ENCODE assay signal across 1 cellular context in the genomic region with DNA sequence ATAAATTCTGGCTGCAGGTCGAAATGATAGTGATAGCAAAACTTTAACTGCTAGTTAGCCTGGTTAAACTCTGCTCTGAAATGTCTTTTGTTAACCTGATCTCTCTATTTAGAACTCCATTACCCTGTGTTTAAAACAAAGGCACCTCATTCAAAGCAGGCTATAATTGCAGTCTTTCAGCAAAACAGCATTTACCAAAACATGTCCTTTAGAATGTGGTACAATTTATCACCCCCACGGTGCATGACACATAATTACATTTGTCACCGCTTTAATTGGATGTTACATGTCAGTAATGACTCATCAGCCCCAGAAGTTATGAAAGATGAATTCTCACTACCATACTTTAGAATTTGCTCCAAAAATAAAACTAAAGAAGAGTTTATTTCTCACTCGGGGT.
TF ChIP-seq lines count a peak whose summit lies in the region.

No MANE protein-coding gene starts in this region.

TF ChIP-seq in GM12878, 131 proteins besides CTCF, POLR2A, EP300 and RAD21 (continued from another document):
- TF ChIP-seq ZNF217 (IDR thresholded peaks at IDR 0.05) (no peak), IKZF1 (conservative IDR thresholded peaks at IDR 0.05) (0 out of 2 replicates have a peak, but pooled peaks have one; percentile 23), JUNB (IDR thresholded peaks at IDR 0.05) (no peak), MEF2B (IDR thresholded peaks at IDR 0.05; ENCODE audit: partially characterized antibody, poor library complexity, severe bottlenecking) (peak; percentile 21), LARP7 (IDR thresholded peaks at IDR 0.05) (no peak), KAT2A (conservative IDR thresholded peaks at IDR 0.05; ENCODE audit: control insufficient read depth, low read depth, low read length) (no peak), ATF7 (IDR thresholded peaks at IDR 0.05; ENCODE audit: low read depth) (peak; percentile 71; the same call in 1 of the 2 replicates), RB1 (IDR thresholded peaks at IDR 0.05; ENCODE audit: borderline replicate concordance) (no peak), HDAC6 (IDR thresholded peaks at IDR 0.05; ENCODE audit: unreplicated experiment) (no peak), FOXM1 (IDR thresholded peaks at IDR 0.05; ENCODE audit: low read depth, low read length) (no peak), EZH2 (IDR thresholded peaks at IDR 0.05; ENCODE audit: borderline replicate concordance, control insufficient read depth, low read depth, low read length) (no peak), ESRRA (IDR thresholded peaks at IDR 0.05; ENCODE audit: low read length) (no peak), CBFB (IDR thresholded peaks at IDR 0.05; ENCODE audit: low read depth) (no peak), SP1 (IDR thresholded peaks at IDR 0.05; ENCODE audit: low read depth, low read length) (no peak), SRF (IDR thresholded peaks at IDR 0.05; ENCODE audit: low read depth in 2 of 2, low read length in 2 of 2) (no peak), IRF4 (IDR thresholded peaks at IDR 0.05; ENCODE audit: low read depth, low read length) (no peak), TAF1 (IDR thresholded peaks at IDR 0.05; ENCODE audit: borderline replicate concordance, low read depth, low read length) (no peak), MTA2 (IDR thresholded peaks at IDR 0.05; ENCODE audit: low read depth) (peak; percentile 97), GABPA (IDR thresholded peaks at IDR 0.05; ENCODE audit: low read depth) (no peak), BACH1 (IDR thresholded peaks at IDR 0.05; ENCODE audit: borderline replicate concordance) (peak; percentile 43; the same call in 1 of the 2 replicates), JUND (IDR thresholded peaks at IDR 0.05; ENCODE audit: low read depth, low read length) (no peak), BRCA1 (IDR thresholded peaks at IDR 0.05; ENCODE audit: low read depth, low read length) (no peak)
- TF ChIP-seq, protein P1, sequence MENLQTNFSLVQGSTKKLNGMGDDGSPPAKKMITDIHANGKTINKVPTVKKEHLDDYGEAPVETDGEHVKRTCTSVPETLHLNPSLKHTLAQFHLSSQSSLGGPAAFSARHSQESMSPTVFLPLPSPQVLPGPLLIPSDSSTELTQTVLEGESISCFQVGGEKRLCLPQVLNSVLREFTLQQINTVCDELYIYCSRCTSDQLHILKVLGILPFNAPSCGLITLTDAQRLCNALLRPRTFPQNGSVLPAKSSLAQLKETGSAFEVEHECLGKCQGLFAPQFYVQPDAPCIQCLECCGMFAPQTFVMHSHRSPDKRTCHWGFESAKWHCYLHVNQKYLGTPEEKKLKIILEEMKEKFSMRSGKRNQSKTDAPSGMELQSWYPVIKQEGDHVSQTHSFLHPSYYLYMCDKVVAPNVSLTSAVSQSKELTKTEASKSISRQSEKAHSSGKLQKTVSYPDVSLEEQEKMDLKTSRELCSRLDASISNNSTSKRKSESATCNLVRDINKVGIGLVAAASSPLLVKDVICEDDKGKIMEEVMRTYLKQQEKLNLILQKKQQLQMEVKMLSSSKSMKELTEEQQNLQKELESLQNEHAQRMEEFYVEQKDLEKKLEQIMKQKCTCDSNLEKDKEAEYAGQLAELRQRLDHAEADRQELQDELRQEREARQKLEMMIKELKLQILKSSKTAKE (IDR thresholded peaks at IDR 0.05; ENCODE audit: low read depth, poor library complexity, severe bottlenecking) = peak; percentile 21
- TF ChIP-seq, protein P2, sequence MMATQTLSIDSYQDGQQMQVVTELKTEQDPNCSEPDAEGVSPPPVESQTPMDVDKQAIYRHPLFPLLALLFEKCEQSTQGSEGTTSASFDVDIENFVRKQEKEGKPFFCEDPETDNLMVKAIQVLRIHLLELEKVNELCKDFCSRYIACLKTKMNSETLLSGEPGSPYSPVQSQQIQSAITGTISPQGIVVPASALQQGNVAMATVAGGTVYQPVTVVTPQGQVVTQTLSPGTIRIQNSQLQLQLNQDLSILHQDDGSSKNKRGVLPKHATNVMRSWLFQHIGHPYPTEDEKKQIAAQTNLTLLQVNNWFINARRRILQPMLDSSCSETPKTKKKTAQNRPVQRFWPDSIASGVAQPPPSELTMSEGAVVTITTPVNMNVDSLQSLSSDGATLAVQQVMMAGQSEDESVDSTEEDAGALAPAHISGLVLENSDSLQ (IDR thresholded peaks at IDR 0.05) = peak; percentile 35; the same call in 1 of the 2 replicates
- TF ChIP-seq, protein P3, sequence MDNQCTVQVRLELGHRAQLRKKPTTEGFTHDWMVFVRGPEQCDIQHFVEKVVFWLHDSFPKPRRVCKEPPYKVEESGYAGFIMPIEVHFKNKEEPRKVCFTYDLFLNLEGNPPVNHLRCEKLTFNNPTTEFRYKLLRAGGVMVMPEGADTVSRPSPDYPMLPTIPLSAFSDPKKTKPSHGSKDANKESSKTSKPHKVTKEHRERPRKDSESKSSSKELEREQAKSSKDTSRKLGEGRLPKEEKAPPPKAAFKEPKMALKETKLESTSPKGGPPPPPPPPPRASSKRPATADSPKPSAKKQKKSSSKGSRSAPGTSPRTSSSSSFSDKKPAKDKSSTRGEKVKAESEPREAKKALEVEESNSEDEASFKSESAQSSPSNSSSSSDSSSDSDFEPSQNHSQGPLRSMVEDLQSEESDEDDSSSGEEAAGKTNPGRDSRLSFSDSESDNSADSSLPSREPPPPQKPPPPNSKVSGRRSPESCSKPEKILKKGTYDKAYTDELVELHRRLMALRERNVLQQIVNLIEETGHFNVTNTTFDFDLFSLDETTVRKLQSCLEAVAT (IDR thresholded peaks at IDR 0.05) = no peak
- TF ChIP-seq, protein P4, sequence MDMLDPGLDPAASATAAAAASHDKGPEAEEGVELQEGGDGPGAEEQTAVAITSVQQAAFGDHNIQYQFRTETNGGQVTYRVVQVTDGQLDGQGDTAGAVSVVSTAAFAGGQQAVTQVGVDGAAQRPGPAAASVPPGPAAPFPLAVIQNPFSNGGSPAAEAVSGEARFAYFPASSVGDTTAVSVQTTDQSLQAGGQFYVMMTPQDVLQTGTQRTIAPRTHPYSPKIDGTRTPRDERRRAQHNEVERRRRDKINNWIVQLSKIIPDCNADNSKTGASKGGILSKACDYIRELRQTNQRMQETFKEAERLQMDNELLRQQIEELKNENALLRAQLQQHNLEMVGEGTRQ (IDR thresholded peaks at IDR 0.05; ENCODE audit: borderline replicate concordance, low read depth, low read length) = no peak
- TF ChIP-seq, protein P5, sequence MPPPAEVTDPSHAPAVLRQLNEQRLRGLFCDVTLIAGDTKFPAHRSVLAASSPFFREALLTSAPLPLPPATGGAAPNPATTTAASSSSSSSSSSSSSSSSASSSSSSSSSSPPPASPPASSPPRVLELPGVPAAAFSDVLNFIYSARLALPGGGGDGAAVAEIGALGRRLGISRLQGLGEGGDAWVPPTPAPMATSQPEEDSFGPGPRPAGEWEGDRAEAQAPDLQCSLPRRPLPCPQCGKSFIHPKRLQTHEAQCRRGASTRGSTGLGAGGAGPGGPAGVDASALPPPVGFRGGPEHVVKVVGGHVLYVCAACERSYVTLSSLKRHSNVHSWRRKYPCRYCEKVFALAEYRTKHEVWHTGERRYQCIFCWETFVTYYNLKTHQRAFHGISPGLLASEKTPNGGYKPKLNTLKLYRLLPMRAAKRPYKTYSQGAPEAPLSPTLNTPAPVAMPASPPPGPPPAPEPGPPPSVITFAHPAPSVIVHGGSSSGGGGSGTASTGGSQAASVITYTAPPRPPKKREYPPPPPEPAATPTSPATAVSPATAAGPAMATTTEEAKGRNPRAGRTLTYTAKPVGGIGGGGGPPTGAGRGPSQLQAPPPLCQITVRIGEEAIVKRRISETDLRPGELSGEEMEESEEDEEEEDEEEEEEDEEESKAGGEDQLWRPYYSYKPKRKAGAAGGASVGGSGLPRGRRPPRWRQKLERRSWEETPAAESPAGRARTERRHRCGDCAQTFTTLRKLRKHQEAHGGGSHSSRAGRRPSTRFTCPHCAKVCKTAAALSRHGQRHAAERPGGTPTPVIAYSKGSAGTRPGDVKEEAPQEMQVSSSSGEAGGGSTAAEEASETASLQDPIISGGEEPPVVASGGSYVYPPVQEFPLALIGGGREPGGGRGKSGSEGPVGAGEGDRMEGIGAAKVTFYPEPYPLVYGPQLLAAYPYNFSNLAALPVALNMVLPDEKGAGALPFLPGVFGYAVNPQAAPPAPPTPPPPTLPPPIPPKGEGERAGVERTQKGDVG (CRISPR knock-in tag; IDR thresholded peaks at IDR 0.05) = no peak
- TF ChIP-seq, protein P6, sequence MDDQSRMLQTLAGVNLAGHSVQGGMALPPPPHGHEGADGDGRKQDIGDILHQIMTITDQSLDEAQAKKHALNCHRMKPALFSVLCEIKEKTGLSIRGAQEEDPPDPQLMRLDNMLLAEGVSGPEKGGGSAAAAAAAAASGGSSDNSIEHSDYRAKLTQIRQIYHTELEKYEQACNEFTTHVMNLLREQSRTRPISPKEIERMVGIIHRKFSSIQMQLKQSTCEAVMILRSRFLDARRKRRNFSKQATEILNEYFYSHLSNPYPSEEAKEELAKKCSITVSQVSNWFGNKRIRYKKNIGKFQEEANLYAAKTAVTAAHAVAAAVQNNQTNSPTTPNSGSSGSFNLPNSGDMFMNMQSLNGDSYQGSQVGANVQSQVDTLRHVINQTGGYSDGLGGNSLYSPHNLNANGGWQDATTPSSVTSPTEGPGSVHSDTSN (IDR thresholded peaks at IDR 0.05; ENCODE audit: insufficient replicate concordance, low read depth, low read length) = no peak
